Comparison of ENCODE assay signal across 14 cellular contexts in genomic region chr4:10965196-10965595, GRCh38.
"Had no signal": no experiment of that assay in that cellular context is flagged by ENCODE, and none has a peak within 500 bp of the region (broad histone marks: within the 10 kb centered on the region; RNA-seq: fewer than 3 reads in every experiment).

No MANE protein-coding gene starts in this region.

- DNase-seq: activated naive CD4-positive, alpha-beta T cell treated with anti-CD3 and anti-CD28 coated beads, Interleukin-2, amount 50 U/mL, for 16 hours; amniotic stem cell; esophagus squamous epithelium; foreskin keratinocyte; head of caudate nucleus; mammary epithelial cell; mucosa of descending colon; naive thymus-derived CD8-positive, alpha-beta T cell; stimulated activated naive CD4-positive, alpha-beta T cell; upper lobe of right lung had no signal

- H3K4me1 ChIP-seq: esophagus squamous epithelium, foreskin keratinocyte, prostate gland, suprapubic skin, upper lobe of right lung had no signal

- H3K36me3 Mint-ChIP-seq: naive thymus-derived CD8-positive, alpha-beta T cell had no signal

- H3K4me3 Mint-ChIP-seq: naive thymus-derived CD8-positive, alpha-beta T cell; T-helper 2 cell treated with Interferon-gamma antibody and Interleukin-4, amounts not matched to agents 5 μg/mL and 100 μg/mL, for 36 hours had no signal

- H3K9me3 ChIP-seq: esophagus squamous epithelium, mucosa of descending colon, prostate gland, suprapubic skin, upper lobe of right lung had no signal

- H3K9me3 Mint-ChIP-seq: naive thymus-derived CD8-positive, alpha-beta T cell had no signal

- H3K27me3 ChIP-seq: esophagus squamous epithelium, foreskin keratinocyte, suprapubic skin, upper lobe of right lung had no signal

- H3K27ac ChIP-seq: esophagus squamous epithelium, foreskin keratinocyte, prostate gland, suprapubic skin, upper lobe of right lung had no signal

- H3K27ac Mint-ChIP-seq: naive thymus-derived CD8-positive, alpha-beta T cell; T-helper 2 cell treated with Interferon-gamma antibody and Interleukin-4, amounts not matched to agents 5 μg/mL and 100 μg/mL, for 36 hours had no signal

- H3K4me3 ChIP-seq: esophagus squamous epithelium, mucosa of descending colon, prostate gland, suprapubic skin, upper lobe of right lung had no signal

- ATAC-seq: foreskin keratinocyte; mucosa of descending colon; naive thymus-derived CD8-positive, alpha-beta T cell; sciatic nerve; upper lobe of right lung had no signal

- H3K4me1 Mint-ChIP-seq: naive thymus-derived CD8-positive, alpha-beta T cell had no signal

- H3K36me3 ChIP-seq: esophagus squamous epithelium, prostate gland, suprapubic skin, upper lobe of right lung had no signal
